ENCODE assay signal across 1 cellular context in the genomic region with DNA sequence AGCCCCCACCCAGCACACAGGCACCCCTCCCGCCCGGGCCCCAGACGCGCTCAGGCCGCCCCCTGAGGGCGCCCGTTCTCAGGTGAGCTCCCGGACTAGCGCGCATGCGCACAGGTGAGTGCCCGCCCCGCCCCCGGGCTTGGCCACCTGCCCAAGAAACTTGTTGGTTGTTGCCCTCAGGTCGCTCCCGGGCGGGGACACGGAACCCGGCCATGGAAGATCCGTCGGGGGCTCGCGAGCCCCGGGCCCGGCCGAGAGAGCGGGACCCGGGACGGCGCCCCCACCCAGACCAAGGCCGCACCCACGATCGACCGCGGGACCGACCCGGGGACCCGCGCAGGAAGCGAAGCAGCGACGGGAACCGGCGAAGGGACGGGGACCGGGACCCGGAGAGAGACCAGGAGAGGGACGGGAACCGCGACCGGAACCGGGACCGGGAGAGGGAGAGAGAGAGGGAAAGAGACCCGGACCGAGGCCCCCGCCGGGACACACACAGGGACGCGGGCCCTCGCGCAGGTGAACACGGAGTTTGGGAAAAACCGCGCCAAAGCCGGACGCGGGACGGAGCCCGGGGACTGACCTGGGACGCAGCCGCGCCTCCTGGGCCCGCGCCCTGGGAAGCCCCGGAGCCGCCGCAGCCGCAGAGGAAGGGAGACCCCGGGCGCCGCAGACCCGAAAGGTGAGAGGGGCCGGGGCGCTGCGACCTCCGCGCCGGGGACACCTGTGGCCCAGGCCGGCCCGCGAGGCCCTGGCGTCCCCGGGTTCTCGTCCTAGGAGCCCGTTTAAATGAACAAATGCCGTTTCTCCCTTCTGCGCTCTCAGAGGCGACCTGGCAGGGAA.
TF ChIP-seq lines count a peak whose summit lies in the region.

A gene with protein sequence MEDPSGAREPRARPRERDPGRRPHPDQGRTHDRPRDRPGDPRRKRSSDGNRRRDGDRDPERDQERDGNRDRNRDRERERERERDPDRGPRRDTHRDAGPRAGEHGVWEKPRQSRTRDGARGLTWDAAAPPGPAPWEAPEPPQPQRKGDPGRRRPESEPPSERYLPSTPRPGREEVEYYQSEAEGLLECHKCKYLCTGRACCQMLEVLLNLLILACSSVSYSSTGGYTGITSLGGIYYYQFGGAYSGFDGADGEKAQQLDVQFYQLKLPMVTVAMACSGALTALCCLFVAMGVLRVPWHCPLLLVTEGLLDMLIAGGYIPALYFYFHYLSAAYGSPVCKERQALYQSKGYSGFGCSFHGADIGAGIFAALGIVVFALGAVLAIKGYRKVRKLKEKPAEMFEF (plus strand): TSS at position 167 of the 840 bp plus-strand sequence. CDS start 46 bp downstream, at position 213.

TF ChIP-seq in HEK293, 187 proteins besides CTCF, POLR2A, EP300 and RAD21 (continued from another document):
- TF ChIP-seq ZNF132 (tag by site-specific recombination; IDR thresholded peaks at IDR 0.05; ENCODE audit: borderline replicate concordance) (no peak), ZNF777 (tag by site-specific recombination; IDR thresholded peaks at IDR 0.05; ENCODE audit: borderline replicate concordance) (peak; percentile 88), OSR2 (tag by site-specific recombination; IDR thresholded peaks at IDR 0.05) (no peak), ZXDB (tag by site-specific recombination; IDR thresholded peaks at IDR 0.05) (peak; percentile 98), ZNF10 (tag by site-specific recombination; IDR thresholded peaks at IDR 0.05) (no peak), HOXC10 (CRISPR knock-in tag; IDR thresholded peaks at IDR 0.05) (no peak), ZBTB7A (tag by site-specific recombination; IDR thresholded peaks at IDR 0.05; ENCODE audit: low read depth) (0 out of 2 replicates have a peak, but pooled peaks have one; percentile 57), ZNF629 (tag by site-specific recombination; IDR thresholded peaks at IDR 0.05) (no peak), KLF8 (tag by site-specific recombination; IDR thresholded peaks at IDR 0.05) (peak; percentile 37; the same call in 1 of the 2 replicates), ZNF335 (tag by site-specific recombination; conservative IDR thresholded peaks at IDR 0.05) (peak; percentile 77; the same call in 1 of the 2 replicates), ZNF670 (tag by site-specific recombination; IDR thresholded peaks at IDR 0.05; ENCODE audit: low read depth) (no peak), MEIS1 (CRISPR knock-in tag; IDR thresholded peaks at IDR 0.05; ENCODE audit: borderline replicate concordance) (no peak), ZNF596 (tag by site-specific recombination; IDR thresholded peaks at IDR 0.05) (no peak), ZNF433 (tag by site-specific recombination; IDR thresholded peaks at IDR 0.05; ENCODE audit: low read depth) (no peak)
- TF ChIP-seq, protein P1, sequence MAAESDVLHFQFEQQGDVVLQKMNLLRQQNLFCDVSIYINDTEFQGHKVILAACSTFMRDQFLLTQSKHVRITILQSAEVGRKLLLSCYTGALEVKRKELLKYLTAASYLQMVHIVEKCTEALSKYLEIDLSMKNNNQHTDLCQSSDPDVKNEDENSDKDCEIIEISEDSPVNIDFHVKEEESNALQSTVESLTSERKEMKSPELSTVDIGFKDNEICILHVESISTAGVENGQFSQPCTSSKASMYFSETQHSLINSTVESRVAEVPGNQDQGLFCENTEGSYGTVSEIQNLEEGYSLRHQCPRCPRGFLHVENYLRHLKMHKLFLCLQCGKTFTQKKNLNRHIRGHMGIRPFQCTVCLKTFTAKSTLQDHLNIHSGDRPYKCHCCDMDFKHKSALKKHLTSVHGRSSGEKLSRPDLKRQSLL (tag by site-specific recombination; IDR thresholded peaks at IDR 0.05): no peak
- TF ChIP-seq, protein P2, sequence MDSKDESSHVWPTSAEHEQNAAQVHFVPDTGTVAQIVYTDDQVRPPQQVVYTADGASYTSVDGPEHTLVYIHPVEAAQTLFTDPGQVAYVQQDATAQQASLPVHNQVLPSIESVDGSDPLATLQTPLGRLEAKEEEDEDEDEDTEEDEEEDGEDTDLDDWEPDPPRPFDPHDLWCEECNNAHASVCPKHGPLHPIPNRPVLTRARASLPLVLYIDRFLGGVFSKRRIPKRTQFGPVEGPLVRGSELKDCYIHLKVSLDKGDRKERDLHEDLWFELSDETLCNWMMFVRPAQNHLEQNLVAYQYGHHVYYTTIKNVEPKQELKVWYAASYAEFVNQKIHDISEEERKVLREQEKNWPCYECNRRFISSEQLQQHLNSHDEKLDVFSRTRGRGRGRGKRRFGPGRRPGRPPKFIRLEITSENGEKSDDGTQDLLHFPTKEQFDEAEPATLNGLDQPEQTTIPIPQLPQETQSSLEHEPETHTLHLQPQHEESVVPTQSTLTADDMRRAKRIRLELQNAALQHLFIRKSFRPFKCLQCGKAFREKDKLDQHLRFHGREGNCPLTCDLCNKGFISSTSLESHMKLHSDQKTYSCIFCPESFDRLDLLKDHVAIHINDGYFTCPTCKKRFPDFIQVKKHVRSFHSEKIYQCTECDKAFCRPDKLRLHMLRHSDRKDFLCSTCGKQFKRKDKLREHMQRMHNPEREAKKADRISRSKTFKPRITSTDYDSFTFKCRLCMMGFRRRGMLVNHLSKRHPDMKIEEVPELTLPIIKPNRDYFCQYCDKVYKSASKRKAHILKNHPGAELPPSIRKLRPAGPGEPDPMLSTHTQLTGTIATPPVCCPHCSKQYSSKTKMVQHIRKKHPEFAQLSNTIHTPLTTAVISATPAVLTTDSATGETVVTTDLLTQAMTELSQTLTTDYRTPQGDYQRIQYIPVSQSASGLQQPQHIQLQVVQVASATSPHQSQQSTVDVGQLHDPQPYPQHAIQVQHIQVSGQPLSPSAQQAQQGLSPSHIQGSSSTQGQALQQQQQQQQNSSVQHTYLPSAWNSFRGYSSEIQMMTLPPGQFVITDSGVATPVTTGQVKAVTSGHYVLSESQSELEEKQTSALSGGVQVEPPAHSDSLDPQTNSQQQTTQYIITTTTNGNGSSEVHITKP (tag by site-specific recombination; IDR thresholded peaks at IDR 0.05): peak; percentile 94
